Comparison of ENCODE assay signal across 36 cellular contexts in the genomic region with DNA sequence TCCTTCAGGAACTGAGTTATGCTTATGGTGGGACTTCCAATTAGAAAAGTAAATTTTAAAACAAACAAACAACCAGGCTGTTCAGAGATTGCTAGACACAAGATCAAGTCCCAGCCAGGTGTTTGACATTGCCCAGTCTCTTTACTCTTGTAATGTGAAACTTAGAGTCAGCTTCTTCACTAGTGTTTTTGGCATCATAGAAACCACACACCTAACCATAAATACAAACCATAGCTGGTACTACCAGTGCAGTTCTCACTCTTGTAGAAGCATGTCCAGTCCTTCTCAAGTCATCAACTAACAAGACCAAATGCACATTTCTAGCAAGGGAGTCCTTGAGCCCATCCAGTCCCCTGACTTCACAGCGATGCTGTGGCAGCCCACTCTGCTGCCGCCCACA.
"Had no signal": no experiment of that assay in that cellular context is flagged by ENCODE, and none has a peak within 500 bp of the region (broad histone marks: within the 10 kb centered on the region; RNA-seq: fewer than 3 reads in every experiment).

No MANE protein-coding gene starts in this region.

- H3K4me3 ChIP-seq: adrenal gland, body of pancreas, breast epithelium, cardiac muscle cell, colonic mucosa had no signal

- DNase-seq: activated B cell treated with CpG ODN at 0.5 μM for 24 hours; activated CD4-positive, alpha-beta memory T cell treated with anti-CD3 and anti-CD28 coated beads for 36 hours; activated CD4-positive, alpha-beta T cell treated with anti-CD3 and anti-CD28 coated beads for 4 hours; activated CD4-positive, alpha-beta T cell treated with anti-CD3 and anti-CD28 coated beads, Interleukin-2, amount 10 ng/mL, durations not matched to agents 24 days and 14 days; activated CD4-positive, alpha-beta T cell treated with anti-CD3 and anti-CD28 coated beads, Interleukin-2, amount 50 U/mL, for 1 hour; activated CD4-positive, alpha-beta T cell treated with anti-CD3 and anti-CD28 coated beads, Interleukin-2, amount 50 U/mL, for 4 hours; activated CD4-positive, CD25-positive, alpha-beta regulatory T cell treated with anti-CD3 and anti-CD28 coated beads, Interleukin-2, amount 50 U/mL, for 72 hours; activated CD8-positive, alpha-beta memory T cell treated with anti-CD3 and anti-CD28 coated beads, Interleukin-2, amount 50 U/mL, for 4 hours; activated CD8-positive, alpha-beta T cell treated with anti-CD3 and anti-CD28 coated beads for 36 hours; activated effector memory CD4-positive, alpha-beta T cell treated with anti-CD3 and anti-CD28 coated beads, Interleukin-2, amount 50 U/mL, for 16 hours; activated gamma-delta T cell treated with Interleukin-2 at 50 U/mL for 16 hours; activated naive CD4-positive, alpha-beta T cell; activated naive CD4-positive, alpha-beta T cell treated with anti-CD3 and anti-CD28 coated beads for 36 hours; activated naive CD4-positive, alpha-beta T cell treated with anti-CD3 and anti-CD28 coated beads, Interleukin-2, amount 50 U/mL, for 16 hours; activated naive CD8-positive, alpha-beta T cell treated with anti-CD3 and anti-CD28 coated beads for 36 hours; activated T-cell treated with anti-CD3 and anti-CD28 coated beads for 4 hours; activated T-cell treated with anti-CD3 and anti-CD28 coated beads, Interleukin-2, amount 50 U/mL, for 1 hour; activated T-cell treated with anti-CD3 and anti-CD28 coated beads, Interleukin-2, amount 50 U/mL, for 4 hours; activated T-cell treated with anti-CD3 and anti-CD28 coated beads, Interleukin-2, amount 50 U/mL, for 72 hours; adrenal gland; amniotic stem cell; aorta; body of pancreas; brain microvascular endothelial cell; caudate nucleus; cerebellar nuclear complex; colonic mucosa; T-helper 2 cell; T-helper 9 cell had no signal

- H3K9me3 ChIP-seq: adrenal gland, body of pancreas, breast epithelium, colonic mucosa had no signal

- H3K36me3 ChIP-seq: adrenal gland, brain microvascular endothelial cell, breast epithelium, cardiac muscle cell, colonic mucosa had no signal

- H3K4me1 ChIP-seq: adrenal gland, body of pancreas, breast epithelium, colonic mucosa had no signal

- FAIRE-seq: astrocyte, TTC549 had no signal

- H3K27ac ChIP-seq: adrenal gland, body of pancreas, brain microvascular endothelial cell, breast epithelium, cardiac muscle cell, colonic mucosa, VCaP had no signal

- H3K27me3 ChIP-seq: adrenal gland, body of pancreas, brain microvascular endothelial cell, breast epithelium, cardiac muscle cell, colonic mucosa had no signal

- ATAC-seq: activated CD8-positive, alpha-beta T cell treated with anti-CD3 and anti-CD28 coated beads for 36 hours; activated naive CD4-positive, alpha-beta T cell treated with anti-CD3 and anti-CD28 coated beads, Interleukin-2, amount 50 U/mL, for 72 hours; activated T-cell treated with anti-CD3 and anti-CD28 coated beads, Interleukin-2, amount 50 U/mL, for 4 hours; activated T-cell treated with anti-CD3 and anti-CD28 coated beads, Interleukin-2, amount 50 U/mL, for 72 hours; activated T-helper 17 cell treated with anti-CD3 and anti-CD28 coated beads, Interleukin-2, amount 50 U/mL, for 72 hours; body of pancreas had no signal
